Comparison of ENCODE assay signal across 26 cellular contexts in genomic region chr9:94034511-94034910, GRCh38.
"Had no signal": no experiment of that assay in that cellular context is flagged by ENCODE, and none has a peak within 500 bp of the region (broad histone marks: within the 10 kb centered on the region; RNA-seq: fewer than 3 reads in every experiment).

No MANE protein-coding gene starts in this region.

- ATAC-seq: stimulated activated effector memory CD8-positive, alpha-beta T cell treated with anti-CD3 and anti-CD28 coated beads, Interleukin-12 subunit alpha, Interleukin-12 subunit beta, amount 100 ng/mL, for 72 hours; stimulated activated memory B cell treated with anti-CD40 and anti-IgM and Interleukin-4, amounts not matched to agents 10 μg/mL and 1 μg/mL and 100 μg/mL, for 72 hours; stimulated activated naive B cell treated with anti-CD40 and anti-IgM and Interleukin-4, amounts not matched to agents 10 μg/mL and 1 μg/mL and 100 μg/mL, for 72 hours; stimulated activated naive CD8-positive, alpha-beta T cell treated with anti-CD3 and anti-CD28 coated beads, Interleukin-15, amount 100 ng/mL, for 72 hours; stimulated activated naive CD8-positive, alpha-beta T cell treated with anti-CD3 and anti-CD28 coated beads, Interleukin-15, Interleukin-2, amounts not matched to agents 100 U/mL and 50 U/mL, for 24 hours; upper lobe of right lung had no signal

- FAIRE-seq: urothelium cell line had no signal

- H3K27ac ChIP-seq: stomach, suprapubic skin, testis, thoracic aorta, thyroid gland, tibial artery, tibial nerve, transverse colon, upper lobe of left lung, upper lobe of right lung, uterus, vagina had no signal

- DNase-seq: stimulated activated CD4-positive, alpha-beta T cell treated with anti-CD3 and anti-CD28 coated beads, Interleukin-2, amount 100 ng/mL, for 48 hours; stimulated activated CD4-positive, alpha-beta T cell treated with anti-CD3 and anti-CD28 coated beads, Interleukin-4, amount 100 ng/mL, for 1 hour; stimulated activated CD4-positive, alpha-beta T cell treated with anti-CD3 and anti-CD28 coated beads, Interleukin-4, amount 100 ng/mL, for 24 hours; stimulated activated CD4-positive, alpha-beta T cell treated with anti-CD3 and anti-CD28 coated beads, Interleukin-4, amount 100 ng/mL, for 4 hours; stimulated activated CD8-positive, alpha-beta memory T cell treated with anti-CD3 and anti-CD28 coated beads, Interleukin-4, amount 100 ng/mL, for 48 hours; stimulated activated naive B cell treated with anti-CD40 and anti-IgM and Interleukin-4, amounts not matched to agents 10 μg/mL and 1 μg/mL and 100 μg/mL, for 72 hours; stimulated activated naive CD4-positive, alpha-beta T cell; stimulated activated naive CD4-positive, alpha-beta T cell treated with Interleukin-2 at 50 U/mL for 16 hours; stimulated activated naive CD8-positive, alpha-beta T cell treated with anti-CD3 and anti-CD28 coated beads, Interleukin-15, amount 100 ng/mL, for 72 hours; stimulated activated naive CD8-positive, alpha-beta T cell treated with anti-CD3 and anti-CD28 coated beads, Interleukin-15, Interleukin-2, amounts not matched to agents 100 U/mL and 50 U/mL, for 24 hours; stomach; substantia nigra; testis; thyroid gland; tibial artery; transverse colon; upper lobe of left lung; upper lobe of right lung; uterus had no signal

- H3K27me3 ChIP-seq: stomach, suprapubic skin, testis, thyroid gland, tibial artery, tibial nerve, transverse colon, upper lobe of left lung, upper lobe of right lung, uterus, vagina had no signal

- H3K4me3 ChIP-seq: stomach, suprapubic skin, testis, thoracic aorta, thyroid gland, tibial artery, tibial nerve, transverse colon, upper lobe of left lung, upper lobe of right lung, uterus, vagina had no signal

- H3K4me1 ChIP-seq: testis, uterus had no signal

- H3K36me3 ChIP-seq: stomach, suprapubic skin, thoracic aorta, thyroid gland, tibial artery, tibial nerve, transverse colon, upper lobe of left lung, upper lobe of right lung, uterus, vagina had no signal

- H3K9me3 ChIP-seq: stomach, suprapubic skin, testis, thoracic aorta, thyroid gland, tibial artery, transverse colon, upper lobe of left lung, upper lobe of right lung, uterus, vagina had no signal
